In the genomic region with DNA sequence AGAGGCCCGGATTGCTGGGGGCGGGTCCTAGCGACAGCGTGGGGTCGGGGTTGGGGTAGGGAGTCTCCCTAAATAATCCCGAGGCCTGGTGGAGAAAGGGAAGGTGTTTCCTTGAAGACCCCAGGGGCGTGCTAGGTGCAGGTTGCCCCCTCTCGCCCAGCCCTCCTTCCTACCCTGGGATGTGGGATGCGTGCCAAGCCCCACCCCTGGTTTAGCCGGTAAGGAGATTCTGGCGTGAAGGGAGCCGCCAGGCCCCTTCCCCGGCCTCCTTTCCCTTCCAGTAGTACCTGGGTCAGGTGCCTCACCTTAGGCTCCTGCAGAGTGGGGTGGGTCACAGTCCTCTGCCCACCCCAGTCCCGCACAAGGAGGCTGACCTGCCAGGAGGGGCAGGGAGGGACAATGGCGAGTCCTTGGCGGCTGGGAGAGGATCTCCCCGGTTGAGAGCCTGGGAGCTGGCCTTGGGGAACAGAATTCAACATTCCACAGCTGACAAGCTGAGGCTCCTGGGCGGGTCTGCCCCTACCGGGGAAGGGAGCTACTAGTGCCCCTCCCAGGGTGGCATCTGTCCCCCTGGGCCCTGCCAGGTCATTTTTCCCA, we compare ENCODE assay signal across 8 cellular contexts. TPM values are rescaled to one million over a fixed set of nuclear protein-coding genes. Genes with fewer than 3 reads are reported as not detected.
DNase-seq lines count a peak whose midpoint lies in the region; FAIRE-seq and TF ChIP-seq lines count a peak whose summit lies in the region.

No MANE protein-coding gene starts in this region.

- H3K27ac ChIP-seq in SJCRH30 (peak overlapping the region; percentile 38; the same call in 1 of the 2 replicates), endothelial cell of umbilical vein (ENCODE audit: insufficient read depth, low read depth, low read length) (peak overlapping the region; percentile 0), muscle layer of duodenum (ENCODE audit: low read length) (no peak overlapping the region)

- H3K79me2 ChIP-seq in endothelial cell of umbilical vein (ENCODE audit: control insufficient read depth, insufficient read depth, low read length): peaks cover 9% of the 10 kb centered on the region

- no peak for TF ChIP-seq POLR2A in endothelial cell of umbilical vein (IDR thresholded peaks at IDR 0.05; ENCODE audit: low read depth, low read length)

- dilution Hi-C loops in endothelial cell of umbilical vein (cut with MboI; ENCODE audit: extremely low pct_ligation_motif_present, low sequenced_read_pairs): no loop called here

- peak overlapping the region; percentile 68 for H3K4me2 ChIP-seq in endothelial cell of umbilical vein (ENCODE audit: insufficient read depth, low read length)

- TF ChIP-seq CTCF in endothelial cell of umbilical vein (IDR thresholded peaks at IDR 0.05; ENCODE audit: extremely low read depth in 1 of 2, insufficient read depth in 1 of 2, low read depth in 1 of 2, low read length in 2 of 2): no peak
- TF ChIP-seq CTCF in GM20000 (IDR thresholded peaks at IDR 0.05; ENCODE audit: extremely low read depth, missing control alignments): no peak

- H3K27me3 ChIP-seq in SJCRH30: peaks cover 4% of the 10 kb centered on the region; the same call in 1 of the 2 replicates
- no peaks in the 10 kb centered on the region for H3K27me3 ChIP-seq in endothelial cell of umbilical vein (ENCODE audit: control insufficient read depth in 2 of 2, insufficient read depth in 2 of 2, low read length in 2 of 2)
- H3K27me3 ChIP-seq in muscle layer of duodenum (ENCODE audit: low read depth, low read length): no peaks in the 10 kb centered on the region

- CTCF ChIA-PET in endothelial cell of umbilical vein (lab: Charles Lee): interaction anchor here (0.7 to 2.4 kb wide), 6 partner anchors 10 to 918 kb away, joined by 3 to 20 read pairs (median 6); no protein-coding TSS in a partner anchor

- H3K36me3 ChIP-seq in SJCRH30 (no peaks in the 10 kb centered on the region), endothelial cell of umbilical vein (ENCODE audit: control insufficient read depth in 2 of 2, extremely low read depth in 1 of 2, insufficient read depth in 2 of 2, low read length in 2 of 2) (peaks cover 3 to 4% of the 10 kb centered on the region in 2 experiments), muscle layer of duodenum (ENCODE audit: control insufficient read depth in 1 of 2, insufficient read depth in 2 of 2, low read length in 2 of 2) (peaks cover 0 to 5% of the 10 kb centered on the region in 2 donors)

- POLR2A ChIA-PET in endothelial cell of umbilical vein (lab: Charles Lee): interaction anchor here (1.1 to 1.6 kb wide), 2 partner anchors 13 to 73 kb away, joined by 3 read pairs; no protein-coding TSS in a partner anchor

- intact Hi-C loops in endothelial cell of umbilical vein (cut with micrococcal nuclease): loop anchor here (1.0 to 2.0 kb wide), 5 partner anchors 29 to 260 kb away; a partner anchor contains a TSS

- DNase-seq in activated effector memory CD4-positive, alpha-beta T cell treated with anti-CD3 and anti-CD28 coated beads, Interleukin-2, amount 50 U/mL, for 16 hours: peak; percentile 71
- no peak for DNase-seq in activated effector memory CD4-positive, alpha-beta T cell treated with Interleukin-2 at 50 U/mL for 16 hours
- peak; percentile 64 to 68 for DNase-seq in SJCRH30
- peak; percentile 38 for DNase-seq in endothelial cell of umbilical vein (ENCODE audit: low read depth, low spot score)
- no peak for DNase-seq in NOMO-1 treated with dmso at 0.1 percent for 144 hours (lab: John Stamatoyannopoulos, UW; ENCODE audit: unreplicated experiment)
- DNase-seq in cerebellar cortex (ENCODE audit: low spot score): no peak
- DNase-seq in GM20000 (ENCODE audit: low spot score): no peak

- H3K9me3 ChIP-seq in SJCRH30 (replicated peaks) (no peaks in the 10 kb centered on the region), endothelial cell of umbilical vein (replicated peaks; ENCODE audit: control insufficient read depth, insufficient read depth, low read length) (no peaks in the 10 kb centered on the region), muscle layer of duodenum (ENCODE audit: control insufficient read depth in 1 of 2, low read length in 2 of 2) (no peaks in the 10 kb centered on the region)

- H4K20me1 ChIP-seq in endothelial cell of umbilical vein (replicated peaks; ENCODE audit: control insufficient read depth, extremely low read depth, insufficient read depth, low read length): no peaks in the 10 kb centered on the region

- no peaks in the 10 kb centered on the region for H3K9me1 ChIP-seq in endothelial cell of umbilical vein (replicated peaks; ENCODE audit: control insufficient read depth, extremely low read depth, insufficient read depth, low read length)

- peaks cover 3% of the 10 kb centered on the region; the same call in 1 of the 2 replicates for H3K4me1 ChIP-seq in SJCRH30
- peaks cover 12% of the 10 kb centered on the region for H3K4me1 ChIP-seq in endothelial cell of umbilical vein (ENCODE audit: control insufficient read depth, extremely low read depth, insufficient read depth, low read length)
- peaks cover 6 to 14% of the 10 kb centered on the region in 2 donors for H3K4me1 ChIP-seq in muscle layer of duodenum (ENCODE audit: control insufficient read depth in 1 of 2, insufficient read depth in 2 of 2, low read length in 2 of 2)

- H3K9ac ChIP-seq in endothelial cell of umbilical vein (replicated peaks; ENCODE audit: extremely low read depth, insufficient read depth, low read length): peak overlapping the region; percentile 62

- FAIRE-seq in endothelial cell of umbilical vein (lab: Jason Lieb, UNC): peak; percentile 47

- peak overlapping the region; percentile 26 for H2AFZ ChIP-seq in endothelial cell of umbilical vein (ENCODE audit: low read depth, low read length)

- H3K4me3 ChIP-seq in SJCRH30 (peak overlapping the region; percentile 69), endothelial cell of umbilical vein (replicated peaks in 1 of 3; ENCODE audit: insufficient read depth in 1 of 3, low read depth in 1 of 3, low read length in 3 of 3) (peak overlapping the region; percentile 29 to 51 (median 50)), muscle layer of duodenum (ENCODE audit: low read depth in 1 of 2, low read length in 2 of 2) (peak overlapping the region; percentile 71 to 80)

- BruUV-seq in endothelial cell of umbilical vein (replicated peaks; lab: Mats Ljungman, UMichigan): no TSS peak

TF ChIP-seq in endothelial cell of umbilical vein, 7 proteins besides CTCF, POLR2A, EP300 and RAD21 (continues in another document):
- TF ChIP-seq JUN (IDR thresholded peaks at IDR 0.05; ENCODE audit: borderline replicate concordance, insufficient read depth, insufficient read length, low read depth) (no peak), GATA2 (IDR thresholded peaks at IDR 0.05; ENCODE audit: insufficient read depth, insufficient read length, low read depth, low read length) (no peak), EZH2 (IDR thresholded peaks at IDR 0.05; ENCODE audit: borderline replicate concordance, low read depth, low read length, severe bottlenecking) (no peak)
- TF ChIP-seq, protein P1, sequence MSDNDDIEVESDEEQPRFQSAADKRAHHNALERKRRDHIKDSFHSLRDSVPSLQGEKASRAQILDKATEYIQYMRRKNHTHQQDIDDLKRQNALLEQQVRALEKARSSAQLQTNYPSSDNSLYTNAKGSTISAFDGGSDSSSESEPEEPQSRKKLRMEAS (IDR thresholded peaks at IDR 0.05; ENCODE audit: insufficient read depth, insufficient read length): no peak

RNA-seq across cellular contexts. Expression of a gene that starts 0.7 kb away (rescaled TPM):
- total RNA-seq in SJCRH30 (2014; rRNA removed; shearing (Covaris generic)): 25.3 and 26.5 TPM in 2 replicates
- total RNA-seq in endothelial cell of umbilical vein: 55.9 and 57.0 TPM in 2 replicates
- polyA plus RNA-seq in endothelial cell of umbilical vein: 64.1 and 73.3 TPM in 2 replicates
- polyA plus RNA-seq in endothelial cell of umbilical vein (2011; cell fraction: cytosol; rRNA removed): 45.0 and 54.0 TPM in 2 replicates
- polyA plus RNA-seq in endothelial cell of umbilical vein (2011; cell fraction: nucleus; rRNA removed): 85.7 and 95.0 TPM in 2 replicates
- polyA plus RNA-seq in endothelial cell of umbilical vein (2012): 54.6 and 56.8 TPM in 2 replicates
- 91.1 and 94.5 TPM in 2 replicates for polyA minus RNA-seq in endothelial cell of umbilical vein
- polyA minus RNA-seq in endothelial cell of umbilical vein (2011; cell fraction: cytosol; rRNA and poly(A)+ RNA removed): 12.0 TPM
- 30.8 and 33.2 TPM in 2 replicates for polyA minus RNA-seq in endothelial cell of umbilical vein (2011; cell fraction: nucleus; rRNA and poly(A)+ RNA removed)

RNA-seq across cellular contexts. Expression of a gene that starts 17.5 kb away (rescaled TPM):
- not detected in 2 replicates for total RNA-seq in SJCRH30 (2014; rRNA removed; shearing (Covaris generic))
- total RNA-seq in endothelial cell of umbilical vein: not detected in 2 replicates
- polyA plus RNA-seq in endothelial cell of umbilical vein: not detected in 2 replicates
- not detected in 2 replicates for polyA plus RNA-seq in endothelial cell of umbilical vein (2011; cell fraction: cytosol; rRNA removed)
- not detected in 2 replicates for polyA plus RNA-seq in endothelial cell of umbilical vein (2011; cell fraction: nucleus; rRNA removed)
- not detected in 2 replicates for polyA plus RNA-seq in endothelial cell of umbilical vein (2012)
- not detected in 2 replicates for polyA minus RNA-seq in endothelial cell of umbilical vein
- polyA minus RNA-seq in endothelial cell of umbilical vein (2011; cell fraction: cytosol; rRNA and poly(A)+ RNA removed): not detected
- polyA minus RNA-seq in endothelial cell of umbilical vein (2011; cell fraction: nucleus; rRNA and poly(A)+ RNA removed): not detected in 2 replicates

RNA-seq across cellular contexts. Expression of a gene that starts 17.6 kb away (rescaled TPM):
- not detected in 2 replicates for total RNA-seq in SJCRH30 (2014; rRNA removed; shearing (Covaris generic))
- total RNA-seq in endothelial cell of umbilical vein: not detected in 2 replicates
- 0.08 TPM in 1 of 2 replicates, not detected in the other for polyA plus RNA-seq in endothelial cell of umbilical vein
- polyA plus RNA-seq in endothelial cell of umbilical vein (2011; cell fraction: cytosol; rRNA removed): 0.07 TPM in 1 of 2 replicates, not detected in the other
- polyA plus RNA-seq in endothelial cell of umbilical vein (2011; cell fraction: nucleus; rRNA removed): 0.12 TPM in 1 of 2 replicates, not detected in the other
- polyA plus RNA-seq in endothelial cell of umbilical vein (2012): not detected in 2 replicates
- not detected in 2 replicates for polyA minus RNA-seq in endothelial cell of umbilical vein
- polyA minus RNA-seq in endothelial cell of umbilical vein (2011; cell fraction: cytosol; rRNA and poly(A)+ RNA removed): not detected
- not detected in 2 replicates for polyA minus RNA-seq in endothelial cell of umbilical vein (2011; cell fraction: nucleus; rRNA and poly(A)+ RNA removed)

RNA-seq across cellular contexts. Expression of a gene that starts 38.0 kb away (rescaled TPM):
- 6.5 and 6.9 TPM in 2 replicates for total RNA-seq in SJCRH30 (2014; rRNA removed; shearing (Covaris generic))
- total RNA-seq in endothelial cell of umbilical vein: 9.3 and 10.4 TPM in 2 replicates
- 2.4 and 2.6 TPM in 2 replicates for polyA plus RNA-seq in endothelial cell of umbilical vein
- polyA plus RNA-seq in endothelial cell of umbilical vein (2011; cell fraction: cytosol; rRNA removed): 3.2 and 4.2 TPM in 2 replicates
- 2.6 and 3.1 TPM in 2 replicates for polyA plus RNA-seq in endothelial cell of umbilical vein (2011; cell fraction: nucleus; rRNA removed)
- 6.2 TPM in 2 replicates for polyA plus RNA-seq in endothelial cell of umbilical vein (2012)
- 2.7 and 3.4 TPM in 2 replicates for polyA minus RNA-seq in endothelial cell of umbilical vein
- polyA minus RNA-seq in endothelial cell of umbilical vein (2011; cell fraction: cytosol; rRNA and poly(A)+ RNA removed): 4.4 TPM
- polyA minus RNA-seq in endothelial cell of umbilical vein (2011; cell fraction: nucleus; rRNA and poly(A)+ RNA removed): 1.8 and 2.9 TPM in 2 replicates

Comparison
In these comparisons a context has a peak if more than half of its experiments do, and no peak if none do; other contexts are left out.
1. DNase-seq: peak in activated effector memory CD4-positive, alpha-beta T cell treated with anti-CD3 and anti-CD28 coated beads, Interleukin-2, amount 50 U/mL, for 16 hours (single experiment), SJCRH30 (2 of 2) and endothelial cell of umbilical vein (single experiment); none in activated effector memory CD4-positive, alpha-beta T cell treated with Interleukin-2 at 50 U/mL for 16 hours (single experiment), NOMO-1 treated with dmso at 0.1 percent for 144 hours (single experiment), cerebellar cortex (single experiment) and GM20000 (single experiment).
2. Peak in every context shown above with its lines, with median percentiles within 50 percentile points of each other: H3K4me3 ChIP-seq.